19 cellular contexts compared by ENCODE assay signal in the genomic region with DNA sequence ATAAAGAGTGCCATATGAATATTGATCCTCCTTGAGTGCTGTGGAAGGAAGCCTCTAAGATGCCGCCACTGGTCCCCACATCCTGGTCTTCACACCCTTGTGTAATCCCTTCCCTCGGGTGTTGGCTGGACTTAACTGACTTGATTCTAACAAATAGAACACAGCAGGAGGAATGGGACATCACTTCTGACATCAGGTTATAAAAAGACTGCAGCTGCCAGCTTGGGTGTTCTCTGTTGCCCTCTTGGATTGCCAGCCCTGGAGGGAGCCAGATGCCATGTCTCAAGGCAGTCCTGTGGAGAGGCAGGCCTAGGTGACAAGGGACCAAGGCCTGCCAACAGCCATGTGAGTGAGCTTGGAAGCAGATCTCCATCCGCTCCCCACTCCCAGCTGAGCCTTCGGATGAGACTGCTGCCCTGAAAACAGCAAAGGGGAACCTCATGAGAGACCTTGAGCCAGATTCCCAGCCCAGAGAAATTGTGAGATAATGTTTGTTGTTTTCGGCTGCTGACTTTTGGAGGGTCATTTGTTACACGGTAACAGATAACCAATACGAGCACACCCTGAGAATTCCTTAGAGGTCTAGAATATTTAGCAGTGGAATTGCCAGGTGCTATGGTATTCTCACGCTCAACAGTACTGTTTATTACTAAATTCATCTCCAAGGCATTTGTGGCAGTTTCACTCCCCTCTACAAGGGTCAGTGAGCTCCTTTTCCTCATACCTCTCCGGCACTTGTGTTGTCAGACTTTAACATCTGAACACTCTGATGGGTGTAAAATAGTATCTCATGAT. TPM values are rescaled to one million over a fixed set of nuclear protein-coding genes. Genes with fewer than 3 reads are reported as not detected.
DNase-seq lines count a peak whose midpoint lies in the region; ATAC-seq and TF ChIP-seq lines count a peak whose summit lies in the region.
"Had no signal": no experiment of that assay in that cellular context is flagged by ENCODE, and none has a peak within 500 bp of the region (broad histone marks: within the 10 kb centered on the region; RNA-seq: fewer than 3 reads in every experiment).

No MANE protein-coding gene starts in this region.

- H3K36me3 Mint-ChIP-seq in activated CD8-positive, alpha-beta T cell treated with anti-CD3 and anti-CD28 coated beads for 36 hours (ENCODE audit: low read depth), result peaks cover 60% of the 10 kb centered on the region
- H3K36me3 Mint-ChIP-seq in activated CD8-positive, alpha-beta T cell treated with anti-CD3 and anti-CD28 coated beads, Interleukin-2, amount 10 ng/mL, durations not matched to agents 7 days and 5 days (ENCODE audit: low read depth), result peaks cover 24% of the 10 kb centered on the region

- no peak overlapping the region for H3K9ac ChIP-seq in PC-3 (ENCODE audit: low read length)

- no peak overlapping the region; the same call in 1 of the 2 replicates for H3K4me3 ChIP-seq in PC-3 (ENCODE audit: low read length)
- no peak overlapping the region for H3K4me3 ChIP-seq in lower lobe of right lung
- no peak overlapping the region for H3K4me3 ChIP-seq in adrenal gland
- H3K4me3 ChIP-seq: Peyer's patch had no signal

- H3K36me3 ChIP-seq in PC-3 (ENCODE audit: low read depth, low read length), result peaks cover 65% of the 10 kb centered on the region
- no peaks in the 10 kb centered on the region for H3K36me3 ChIP-seq in lower lobe of right lung
- H3K36me3 ChIP-seq in adrenal gland (replicated peaks in 1 of 2), result no peaks in the 10 kb centered on the region

- no peaks in the 10 kb centered on the region for H3K9me2 ChIP-seq in PC-3 (replicated peaks; ENCODE audit: low read length)

- H3K9me3 Mint-ChIP-seq in activated CD8-positive, alpha-beta T cell treated with anti-CD3 and anti-CD28 coated beads for 36 hours, result peaks cover 4% of the 10 kb centered on the region
- no peaks in the 10 kb centered on the region for H3K9me3 Mint-ChIP-seq in activated CD8-positive, alpha-beta T cell treated with anti-CD3 and anti-CD28 coated beads, Interleukin-2, amount 10 ng/mL, durations not matched to agents 7 days and 5 days (ENCODE audit: insufficient read depth)

- no peak overlapping the region for H3K4me3 Mint-ChIP-seq in activated CD8-positive, alpha-beta T cell treated with anti-CD3 and anti-CD28 coated beads for 36 hours
- no peak overlapping the region for H3K4me3 Mint-ChIP-seq in activated CD8-positive, alpha-beta T cell treated with anti-CD3 and anti-CD28 coated beads, Interleukin-2, amount 10 ng/mL, durations not matched to agents 7 days and 5 days
- H3K4me3 Mint-ChIP-seq: CD14-positive monocyte had no signal

- H3K27me3 Mint-ChIP-seq in activated CD8-positive, alpha-beta T cell treated with anti-CD3 and anti-CD28 coated beads for 36 hours, result no peaks in the 10 kb centered on the region
- no peaks in the 10 kb centered on the region for H3K27me3 Mint-ChIP-seq in activated CD8-positive, alpha-beta T cell treated with anti-CD3 and anti-CD28 coated beads, Interleukin-2, amount 10 ng/mL, durations not matched to agents 7 days and 5 days (ENCODE audit: low read depth)

- H4K20me1 ChIP-seq in PC-3 (ENCODE audit: low read length), result peaks cover 64% of the 10 kb centered on the region

- no peak overlapping the region for H2AFZ ChIP-seq in PC-3 (ENCODE audit: low read length)

- H3K4me1 ChIP-seq in PC-3 (ENCODE audit: insufficient read depth, low read length) (peaks cover 44% of the 10 kb centered on the region), lower lobe of right lung (peaks cover 34% of the 10 kb centered on the region), adrenal gland (replicated peaks in 1 of 2) (peaks cover 15 to 28% of the 10 kb centered on the region in 2 donors)

- H3K4me1 Mint-ChIP-seq in activated CD8-positive, alpha-beta T cell treated with anti-CD3 and anti-CD28 coated beads for 36 hours (ENCODE audit: low read depth), result peaks cover 74% of the 10 kb centered on the region
- peaks cover 55% of the 10 kb centered on the region for H3K4me1 Mint-ChIP-seq in activated CD8-positive, alpha-beta T cell treated with anti-CD3 and anti-CD28 coated beads, Interleukin-2, amount 10 ng/mL, durations not matched to agents 7 days and 5 days (ENCODE audit: low read depth)

- intact Hi-C loops in activated CD8-positive, alpha-beta T cell treated with anti-CD3 and anti-CD28 coated beads for 36 hours (cut with micrococcal nuclease), result no loop called here
- intact Hi-C loops in PC-3 (cut with micrococcal nuclease) (loop anchor here (5.0 kb wide), 1 partner anchor 72 kb away; no protein-coding TSS in a partner anchor), lower lobe of right lung (cut with DNase I) (no loop called here), posterior vena cava (cut with DNase I) (no loop called here), adrenal gland (cut with DNase I) (no loop called here)

- peaks cover 4% of the 10 kb centered on the region for H3F3A ChIP-seq in PC-3 (ENCODE audit: low read length, unreplicated experiment)

- TF ChIP-seq POLR2A in adrenal gland (IDR thresholded peaks at IDR 0.05), result no peak

- POLR2A ChIA-PET in activated CD8-positive, alpha-beta T cell treated with anti-CD3 and anti-CD28 coated beads for 36 hours (lab: Charles Lee), result interaction anchor here (1.1 kb wide), 1 partner anchor 354 kb away, joined by 3 read pairs; no protein-coding TSS in a partner anchor
- POLR2A ChIA-PET in activated CD8-positive, alpha-beta T cell treated with anti-CD3 and anti-CD28 coated beads, Interleukin-2, amount 10 ng/mL, durations not matched to agents 7 days and 5 days (lab: Charles Lee), result no interaction called here
- POLR2A ChIA-PET in PC-3 (lab: Charles Lee; ENCODE audit: unreplicated experiment), result no interaction called here

- no peak for TF ChIP-seq CTCF in activated CD8-positive, alpha-beta T cell treated with anti-CD3 and anti-CD28 coated beads for 36 hours (IDR thresholded peaks at IDR 0.05)
- TF ChIP-seq CTCF in PC-3 (conservative IDR thresholded peaks at IDR 0.05; ENCODE audit: low read depth, low read length) (no peak), lower lobe of right lung (IDR thresholded peaks at IDR 0.05) (no peak), adrenal gland (IDR thresholded peaks at IDR 0.05) (no peak)

- CTCF ChIA-PET in activated CD8-positive, alpha-beta T cell treated with anti-CD3 and anti-CD28 coated beads for 36 hours (lab: Charles Lee), result interaction anchor here (0.9 to 1.0 kb wide), 2 partner anchors 28 to 30 kb away, joined by 3 read pairs; no protein-coding TSS in a partner anchor
- CTCF ChIA-PET in activated CD8-positive, alpha-beta T cell treated with anti-CD3 and anti-CD28 coated beads, Interleukin-2, amount 10 ng/mL, durations not matched to agents 7 days and 5 days (lab: Charles Lee), result no interaction called here
- CTCF ChIA-PET in PC-3 (lab: Charles Lee), result no interaction called here

- H3K27me3 ChIP-seq in PC-3 (ENCODE audit: low read length), result no peaks in the 10 kb centered on the region
- no peaks in the 10 kb centered on the region for H3K27me3 ChIP-seq in lower lobe of right lung (ENCODE audit: low read depth)
- no peaks in the 10 kb centered on the region for H3K27me3 ChIP-seq in adrenal gland
- H3K27me3 ChIP-seq: Peyer's patch had no signal

- H3K4me2 ChIP-seq in PC-3 (ENCODE audit: low read length), result peak overlapping the region; percentile 47

- peaks cover 100% of the 10 kb centered on the region for H3K79me2 ChIP-seq in PC-3 (ENCODE audit: low read length)

- ATAC-seq in activated CD8-positive, alpha-beta T cell treated with anti-CD3 and anti-CD28 coated beads for 36 hours, result no peak
- no peak for ATAC-seq in activated CD8-positive, alpha-beta T cell treated with anti-CD3 and anti-CD28 coated beads, Interleukin-2, amount 10 ng/mL, durations not matched to agents 7 days and 5 days
- no peak for ATAC-seq in PC-3
- ATAC-seq in lower lobe of right lung, result no peak
- no peak for ATAC-seq in HG02798 (IDR thresholded peaks at IDR 0.05; ENCODE audit: poor library complexity, unreplicated experiment)

- BruUV-seq in PC-3 (replicated peaks; lab: Mats Ljungman, UMichigan), result no TSS peak

- 0 out of 2 replicates have a peak, but pooled peaks cover 7% of the 10 kb centered on the region for H3K9me3 ChIP-seq in PC-3 (ENCODE audit: low read length)
- H3K9me3 ChIP-seq in lower lobe of right lung, result peaks cover 6% of the 10 kb centered on the region
- H3K9me3 ChIP-seq in adrenal gland (replicated peaks in 1 of 3), result peaks cover 0 to 5% (median 0%) of the 10 kb centered on the region in 3 donors
- H3K9me3 ChIP-seq: Peyer's patch had no signal

- no peak for DNase-seq in activated CD8-positive, alpha-beta T cell treated with anti-CD3 and anti-CD28 coated beads for 36 hours
- DNase-seq in activated CD8-positive, alpha-beta T cell treated with anti-CD3 and anti-CD28 coated beads, Interleukin-2, amount 10 ng/mL, durations not matched to agents 7 days and 5 days, result no peak
- peak; percentile 21 for DNase-seq in PC-3
- DNase-seq in lower lobe of right lung, result no peak
- peak; percentile 44 for DNase-seq in posterior vena cava (ENCODE audit: low spot score)
- no peak for DNase-seq in adrenal gland
- no peak for DNase-seq in DMS153 (lab: John Stamatoyannopoulos, UW)
- DNase-seq: 8988T, DMS79, KBM-7, MM.1S, NCI-H1092, NCI-H1436, NCI-H2029, NCI-H2227 treated with DMSO at 0.1 percent for 48 hours, NCI-H510A, Peyer's patch had no signal

- H3K27ac ChIP-seq in PC-3 (ENCODE audit: low read length) (peak overlapping the region; percentile 52; the same call in 1 of the 2 replicates), lower lobe of right lung (peak overlapping the region; percentile 6), adrenal gland (no peak overlapping the region)
- H3K27ac ChIP-seq: Peyer's patch had no signal

- 91 to 98% (median 96%) methylated on average over 7 to 9 of the region's 9 CpGs for WGBS in adrenal gland, 4 donors

- peak overlapping the region; percentile 32 for H3K27ac Mint-ChIP-seq in activated CD8-positive, alpha-beta T cell treated with anti-CD3 and anti-CD28 coated beads for 36 hours
- no peak overlapping the region for H3K27ac Mint-ChIP-seq in activated CD8-positive, alpha-beta T cell treated with anti-CD3 and anti-CD28 coated beads, Interleukin-2, amount 10 ng/mL, durations not matched to agents 7 days and 5 days

RNA-seq across cellular contexts. Expression of a gene that starts 32.5 kb away (rescaled TPM):
- 100 to 1,000 TPM; 166 to 170 TPM for total RNA-seq in activated CD8-positive, alpha-beta T cell treated with anti-CD3 and anti-CD28 coated beads for 36 hours
- total RNA-seq in activated CD8-positive, alpha-beta T cell treated with anti-CD3 and anti-CD28 coated beads, Interleukin-2, amount 10 ng/mL, durations not matched to agents 7 days and 5 days, result 10 to 100 TPM; 55.8 to 56.6 TPM
- total RNA-seq in PC-3 (2014; rRNA removed) (312 and 339 TPM in 2 replicates), lower lobe of right lung (132 TPM), posterior vena cava (10 to 100 TPM; 21.6 to 26.0 TPM), adrenal gland (100 to 1,000 TPM in 1 of 8 donors, 10 to 100 TPM in 7; 49.9 to 118 (median 78.3) TPM)
- 10 to 100 TPM; 43.0 to 58.2 (median 45.9) TPM for polyA plus RNA-seq in adrenal gland

Comparison
In these comparisons a context has a peak if more than half of its experiments do, and no peak if none do; other contexts are left out.
1. DNase-seq: peak in PC-3 (single experiment) and posterior vena cava (single experiment); none in activated CD8-positive, alpha-beta T cell treated with anti-CD3 and anti-CD28 coated beads for 36 hours (single experiment), activated CD8-positive, alpha-beta T cell treated with anti-CD3 and anti-CD28 coated beads, Interleukin-2, amount 10 ng/mL, durations not matched to agents 7 days and 5 days (single experiment), lower lobe of right lung (single experiment), adrenal gland (0 of 7) and DMS153 (single experiment).
2. H3K27ac ChIP-seq: peak in PC-3 (single experiment) and lower lobe of right lung (single experiment); none in adrenal gland (0 of 5).